In the genomic region with DNA sequence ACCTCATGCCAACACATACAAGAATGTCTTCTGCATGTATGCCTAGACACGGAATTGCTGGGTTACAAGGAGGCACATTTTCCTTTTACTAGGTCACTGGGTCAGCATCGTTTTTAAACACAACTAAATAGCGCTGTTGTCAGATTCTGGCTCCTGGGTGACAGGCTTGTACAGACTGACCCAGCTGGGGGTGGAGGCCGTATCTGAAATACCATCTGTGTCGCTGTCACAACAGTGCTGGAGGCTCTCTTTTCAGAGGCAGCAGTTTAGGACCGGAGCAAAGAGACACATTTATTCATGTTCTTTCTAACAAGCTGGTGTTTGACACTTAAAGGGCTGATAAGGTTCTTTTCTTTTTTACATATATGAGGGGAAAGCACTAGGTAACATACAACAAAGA, we compare ENCODE assay signal across 13 cellular contexts.
A peak's percentile ranks its signal among the peaks of the same experiment; 100 is the strongest.
DNase-seq lines count a peak whose midpoint lies in the region; ATAC-seq lines count a peak whose summit lies in the region.
"Had no signal": no experiment of that assay in that cellular context is flagged by ENCODE, and none has a peak within 500 bp of the region (broad histone marks: within the 10 kb centered on the region; RNA-seq: fewer than 3 reads in every experiment).

No MANE protein-coding gene starts in this region.

- CTCF ChIA-PET in activated CD4-positive, alpha-beta memory T cell treated with anti-CD3 and anti-CD28 coated beads for 36 hours (lab: Charles Lee): no interaction called here

- DNase-seq in G401 (ENCODE audit: low spot score) (peak; percentile 32), cerebellar cortex (ENCODE audit: low spot score) (peak; percentile 20), left kidney (ENCODE audit: low read depth, low spot score) (peak; percentile 4), pons (ENCODE audit: low spot score) (peak; percentile 4)
- no peak for DNase-seq in natural killer cell treated with Interleukin-12 subunit alpha and Interleukin-12 subunit beta and Interleukin-15 and Interleukin-18, amount 100 ng/mL, for 72 hours (ENCODE audit: low spot score)
- DNase-seq in activated CD4-positive, alpha-beta memory T cell treated with anti-CD3 and anti-CD28 coated beads for 36 hours: no peak
- DNase-seq: 8988T; AML-193; Caco-2; CD8-positive, alpha-beta memory T cell; DND-41; GF-D8 had no signal

- no peak overlapping the region for H3K27ac Mint-ChIP-seq in natural killer cell treated with Interleukin-12 subunit alpha and Interleukin-12 subunit beta and Interleukin-15 and Interleukin-18, amount 100 ng/mL, for 72 hours
- H3K27ac Mint-ChIP-seq in activated CD4-positive, alpha-beta memory T cell treated with anti-CD3 and anti-CD28 coated beads for 36 hours: no peak overlapping the region
- H3K27ac Mint-ChIP-seq: CD8-positive, alpha-beta memory T cell had no signal

- POLR2A ChIA-PET in activated CD4-positive, alpha-beta memory T cell treated with anti-CD3 and anti-CD28 coated beads for 36 hours (lab: Charles Lee): no interaction called here

- intact Hi-C loops in activated CD4-positive, alpha-beta memory T cell treated with anti-CD3 and anti-CD28 coated beads for 36 hours (cut with micrococcal nuclease): no loop called here

- in situ Hi-C loops in G401 (cut with HindIII; ENCODE audit: low sequenced_read_pairs): no loop called here

- no peaks in the 10 kb centered on the region for H3K9me3 Mint-ChIP-seq in natural killer cell treated with Interleukin-12 subunit alpha and Interleukin-12 subunit beta and Interleukin-15 and Interleukin-18, amount 100 ng/mL, for 72 hours
- H3K9me3 Mint-ChIP-seq in activated CD4-positive, alpha-beta memory T cell treated with anti-CD3 and anti-CD28 coated beads for 36 hours: no peaks in the 10 kb centered on the region
- H3K9me3 Mint-ChIP-seq: CD8-positive, alpha-beta memory T cell had no signal

- no peaks in the 10 kb centered on the region for H3K36me3 Mint-ChIP-seq in natural killer cell treated with Interleukin-12 subunit alpha and Interleukin-12 subunit beta and Interleukin-15 and Interleukin-18, amount 100 ng/mL, for 72 hours
- no peaks in the 10 kb centered on the region for H3K36me3 Mint-ChIP-seq in activated CD4-positive, alpha-beta memory T cell treated with anti-CD3 and anti-CD28 coated beads for 36 hours
- H3K36me3 Mint-ChIP-seq: CD8-positive, alpha-beta memory T cell had no signal

- H3K4me1 Mint-ChIP-seq in natural killer cell treated with Interleukin-12 subunit alpha and Interleukin-12 subunit beta and Interleukin-15 and Interleukin-18, amount 100 ng/mL, for 72 hours (ENCODE audit: low read depth in 2 of 2): no peaks in the 10 kb centered on the region
- peaks cover 2% of the 10 kb centered on the region for H3K4me1 Mint-ChIP-seq in activated CD4-positive, alpha-beta memory T cell treated with anti-CD3 and anti-CD28 coated beads for 36 hours (ENCODE audit: low read depth)
- H3K4me1 Mint-ChIP-seq: CD8-positive, alpha-beta memory T cell had no signal

- peaks cover 15 to 52% of the 10 kb centered on the region in 2 donors for H3K27me3 Mint-ChIP-seq in natural killer cell treated with Interleukin-12 subunit alpha and Interleukin-12 subunit beta and Interleukin-15 and Interleukin-18, amount 100 ng/mL, for 72 hours
- H3K27me3 Mint-ChIP-seq in activated CD4-positive, alpha-beta memory T cell treated with anti-CD3 and anti-CD28 coated beads for 36 hours: peaks cover 11% of the 10 kb centered on the region

- no peak overlapping the region for H3K4me3 Mint-ChIP-seq in natural killer cell treated with Interleukin-12 subunit alpha and Interleukin-12 subunit beta and Interleukin-15 and Interleukin-18, amount 100 ng/mL, for 72 hours
- H3K4me3 Mint-ChIP-seq in activated CD4-positive, alpha-beta memory T cell treated with anti-CD3 and anti-CD28 coated beads for 36 hours: no peak overlapping the region
- H3K4me3 Mint-ChIP-seq: CD8-positive, alpha-beta memory T cell had no signal

- no peak for ATAC-seq in natural killer cell treated with Interleukin-12 subunit alpha and Interleukin-12 subunit beta and Interleukin-15 and Interleukin-18, amount 100 ng/mL, for 72 hours
- no peak for ATAC-seq in HG03097 (IDR thresholded peaks at IDR 0.05; ENCODE audit: low FRiP score, unreplicated experiment)

Comparison
In these comparisons a context has a peak if more than half of its experiments do, and no peak if none do; other contexts are left out.
1. DNase-seq: peak in G401 (single experiment), cerebellar cortex (single experiment), left kidney (single experiment) and pons (single experiment); none in natural killer cell treated with Interleukin-12 subunit alpha and Interleukin-12 subunit beta and Interleukin-15 and Interleukin-18, amount 100 ng/mL, for 72 hours (single experiment) and activated CD4-positive, alpha-beta memory T cell treated with anti-CD3 and anti-CD28 coated beads for 36 hours (single experiment).